ENCODE assay signal across 17 cellular contexts in genomic region chr20:61331542-61331941, GRCh38.
DNase-seq lines count a peak whose midpoint lies in the region; ATAC-seq and TF ChIP-seq lines count a peak whose summit lies in the region.
"Had no signal": no experiment of that assay in that cellular context is flagged by ENCODE, and none has a peak within 500 bp of the region (broad histone marks: within the 10 kb centered on the region; RNA-seq: fewer than 3 reads in every experiment).

No MANE protein-coding gene starts in this region.

- no peak overlapping the region for H3K27ac ChIP-seq in esophagus muscularis mucosa (replicated peaks in 1 of 4)
- H3K27ac ChIP-seq: lower lobe of right lung, sigmoid colon, SJSA1 had no signal

- TF ChIP-seq RAD21 in Ishikawa (IDR thresholded peaks at IDR 0.05; ENCODE audit: low read depth) = no peak

- TF ChIP-seq CTCF in esophagus muscularis mucosa (IDR thresholded peaks at IDR 0.05) = no peak
- no peak for TF ChIP-seq CTCF in omental fat pad (IDR thresholded peaks at IDR 0.05)
- no peak for TF ChIP-seq CTCF in foreskin fibroblast (IDR thresholded peaks at IDR 0.05; ENCODE audit: low read depth, low read length)

- no peaks in the 10 kb centered on the region for H3K9me3 ChIP-seq in esophagus muscularis mucosa
- H3K9me3 ChIP-seq: lower lobe of right lung, sigmoid colon, SJSA1 had no signal

- H3K4me3 ChIP-seq in esophagus muscularis mucosa (no peak overlapping the region), foreskin fibroblast (ENCODE audit: low read depth in 1 of 2, low read length in 2 of 2) (no peak overlapping the region)
- H3K4me3 ChIP-seq: lower lobe of right lung, sigmoid colon, SJSA1 had no signal

- H3K4me1 ChIP-seq in esophagus muscularis mucosa = no peaks in the 10 kb centered on the region
- H3K4me1 ChIP-seq: lower lobe of right lung, sigmoid colon, SJSA1 had no signal

- no peaks in the 10 kb centered on the region for H3K36me3 ChIP-seq in esophagus muscularis mucosa
- H3K36me3 ChIP-seq: lower lobe of right lung, sigmoid colon, SJSA1 had no signal

- 81% methylated on average over 11 of the region's 11 CpGs for WGBS in esophagus muscularis mucosa

- peak; percentile 73 for ATAC-seq in omental fat pad (ENCODE audit: low FRiP score)

- peaks cover 0 to 22% (median 0%) of the 10 kb centered on the region in 4 donors for H3K27me3 ChIP-seq in esophagus muscularis mucosa

- intact Hi-C loops in esophagus muscularis mucosa (cut with DNase I) = no loop called here

- TF ChIP-seq EP300 in Ishikawa (IDR thresholded peaks at IDR 0.05; ENCODE audit: borderline replicate concordance) = no peak
- no peak for TF ChIP-seq EP300 in esophagus muscularis mucosa (IDR thresholded peaks at IDR 0.05)

- TF ChIP-seq POLR2A in esophagus muscularis mucosa (IDR thresholded peaks at IDR 0.05; ENCODE audit: low read depth) = no peak

- DNase-seq in EL = peak; percentile 3
- peak; percentile 95 for DNase-seq in esophagus muscularis mucosa (ENCODE audit: extremely low spot score)
- no peak for DNase-seq in omental fat pad (ENCODE audit: low spot score)
- no peak for DNase-seq in foreskin fibroblast
- no peak for DNase-seq in activated effector memory CD4-positive, alpha-beta T cell treated with Interleukin-2 at 50 U/mL for 16 hours
- no peak for DNase-seq in DMS153 (lab: John Stamatoyannopoulos, UW)
- DNase-seq: activated effector memory CD4-positive, alpha-beta T cell treated with anti-CD3 and anti-CD28 coated beads, Interleukin-2, amount 50 U/mL, for 16 hours; DMS79 treated with DMSO at 0.1 percent for 48 hours; GOT3; lower lobe of right lung; NCI-H2107; nephron progenitor cell; stimulated activated CD4-positive, alpha-beta T cell treated with anti-CD3 and anti-CD28 coated beads, Interleukin-4, amount 100 ng/mL, for 24 hours; trophoblast cell had no signal

TF ChIP-seq in Ishikawa, 13 proteins besides CTCF, POLR2A, EP300 and RAD21:
- TF ChIP-seq REST (IDR thresholded peaks at IDR 0.05; ENCODE audit: low read depth) (peak; percentile 69), USF1 (IDR thresholded peaks at IDR 0.05) (no peak)

Comparison
In these comparisons a context has a peak if more than half of its experiments do, and no peak if none do; other contexts are left out.
1. DNase-seq: peak in EL (single experiment) and esophagus muscularis mucosa (single experiment); none in omental fat pad (single experiment), foreskin fibroblast (0 of 2), activated effector memory CD4-positive, alpha-beta T cell treated with Interleukin-2 at 50 U/mL for 16 hours (single experiment) and DMS153 (single experiment).